Comparison of ENCODE assay signal across 8 cellular contexts in the genomic region with DNA sequence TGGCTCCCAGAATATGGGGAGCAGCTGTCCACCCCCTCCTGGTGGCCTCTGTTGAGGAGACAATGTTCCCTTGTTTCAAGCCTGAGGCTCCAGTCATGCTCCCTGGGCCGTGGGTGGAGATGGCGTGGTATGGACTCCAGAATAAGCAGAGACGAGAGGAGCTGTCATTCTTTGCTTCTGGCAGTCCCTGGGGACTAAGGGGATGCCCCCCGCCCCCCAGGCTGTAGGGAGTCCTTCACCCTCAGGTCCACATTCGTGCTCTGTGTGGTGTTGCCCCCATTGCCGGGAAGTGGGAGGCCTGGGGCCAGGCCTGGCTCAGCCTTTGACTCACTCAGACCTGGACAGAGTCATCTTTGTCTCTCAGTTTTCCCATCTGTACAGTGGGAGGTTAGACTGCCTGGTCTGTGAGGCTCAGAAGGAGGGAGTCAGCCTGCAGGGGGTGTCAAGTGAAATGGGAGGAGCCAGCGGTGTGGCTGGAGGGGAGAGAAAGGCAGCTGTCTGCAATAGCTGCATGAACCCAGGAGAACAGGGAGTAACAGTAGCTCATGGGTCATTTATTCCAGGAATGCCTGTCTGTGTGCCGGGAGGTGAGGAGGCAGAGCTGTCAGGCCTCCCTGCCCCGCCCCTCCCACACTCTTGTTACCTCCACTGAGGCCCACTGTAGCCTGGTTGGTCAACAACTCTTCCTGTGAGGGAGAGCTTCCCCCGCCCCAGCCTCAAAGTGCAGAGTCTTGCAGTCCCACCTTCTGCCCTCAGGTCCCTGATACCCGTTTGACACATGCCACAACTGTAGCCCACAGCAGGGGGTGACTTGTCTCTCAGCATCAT. TPM values are rescaled to one million over a fixed set of nuclear protein-coding genes. Genes with fewer than 3 reads are reported as not detected.
DNase-seq lines count a peak whose midpoint lies in the region; TF ChIP-seq lines count a peak whose summit lies in the region.

No MANE protein-coding gene starts in this region.

- H3K27me3 ChIP-seq in testis, result no peaks in the 10 kb centered on the region

- H3K27ac ChIP-seq in angular gyrus (ENCODE audit: low read depth, low read length) (peak overlapping the region; percentile 96), testis (peak overlapping the region; percentile 65 to 96)

- H3K4me3 ChIP-seq in testis, result no peak overlapping the region

- peaks cover 61% of the 10 kb centered on the region for H3K4me1 ChIP-seq in testis

- no peaks in the 10 kb centered on the region for H3K36me3 ChIP-seq in testis (ENCODE audit: low read depth, missing control alignments)

- WGBS in testis, 2 donors, result 30 to 57% methylated on average over 4 to 11 of the region's 11 CpGs

- TF ChIP-seq CTCF in testis (IDR thresholded peaks at IDR 0.05), result peak in 1 of 3 experiments; percentile 7

- peak; percentile 94 for DNase-seq in NK-92 treated with Interleukin-12 subunit alpha and Interleukin-12 subunit beta, amount 100 ng/mL, for 24 hours (lab: John Stamatoyannopoulos, UW)
- DNase-seq in NK-92 (lab: John Stamatoyannopoulos, UW; ENCODE audit: unreplicated experiment) (no peak), islet precursor cell (peak; percentile 97), testis (no peak), NCI-H1694 (lab: John Stamatoyannopoulos, UW) (no peak), NCI-H1694 treated with DMSO at 0.1 percent for 48 hours (lab: John Stamatoyannopoulos, UW) (no peak), NCI-H2029 treated with DMSO at 0.1 percent for 48 hours (lab: John Stamatoyannopoulos, UW) (no peak)

- intact Hi-C loops in testis (cut with DNase I; ENCODE audit: low total_unique reads), result no loop called here

- no peak for TF ChIP-seq POLR2A in testis (IDR thresholded peaks at IDR 0.05)

- H3K9me3 ChIP-seq in testis, result no peaks in the 10 kb centered on the region

RNA-seq across cellular contexts. Expression of gene ARHGEF17, which starts 6.3 kb away (rescaled TPM):
- 10 to 100 TPM; 50.1 to 58.5 TPM for total RNA-seq in testis
- polyA plus RNA-seq in testis (ENCODE audit: insufficient read depth, low read depth, low replicate concordance), result 29.4 TPM

RNA-seq across cellular contexts. Expression of gene P2RY6, which starts 42.2 kb away (rescaled TPM):
- under 1 TPM; 0.25 to 0.47 TPM for total RNA-seq in testis
- polyA plus RNA-seq in testis (ENCODE audit: insufficient read depth, low read depth, low replicate concordance), result 2.7 TPM

Comparison
In these comparisons a context has a peak if more than half of its experiments do, and no peak if none do; other contexts are left out.
1. DNase-seq: peak in NK-92 treated with Interleukin-12 subunit alpha and Interleukin-12 subunit beta, amount 100 ng/mL, for 24 hours (single experiment) and islet precursor cell (single experiment); none in NK-92 (single experiment), testis (single experiment), NCI-H1694 (single experiment), NCI-H1694 treated with DMSO at 0.1 percent for 48 hours (single experiment) and NCI-H2029 treated with DMSO at 0.1 percent for 48 hours (single experiment).